ENCODE assay signal across 8 cellular contexts in the genomic region with DNA sequence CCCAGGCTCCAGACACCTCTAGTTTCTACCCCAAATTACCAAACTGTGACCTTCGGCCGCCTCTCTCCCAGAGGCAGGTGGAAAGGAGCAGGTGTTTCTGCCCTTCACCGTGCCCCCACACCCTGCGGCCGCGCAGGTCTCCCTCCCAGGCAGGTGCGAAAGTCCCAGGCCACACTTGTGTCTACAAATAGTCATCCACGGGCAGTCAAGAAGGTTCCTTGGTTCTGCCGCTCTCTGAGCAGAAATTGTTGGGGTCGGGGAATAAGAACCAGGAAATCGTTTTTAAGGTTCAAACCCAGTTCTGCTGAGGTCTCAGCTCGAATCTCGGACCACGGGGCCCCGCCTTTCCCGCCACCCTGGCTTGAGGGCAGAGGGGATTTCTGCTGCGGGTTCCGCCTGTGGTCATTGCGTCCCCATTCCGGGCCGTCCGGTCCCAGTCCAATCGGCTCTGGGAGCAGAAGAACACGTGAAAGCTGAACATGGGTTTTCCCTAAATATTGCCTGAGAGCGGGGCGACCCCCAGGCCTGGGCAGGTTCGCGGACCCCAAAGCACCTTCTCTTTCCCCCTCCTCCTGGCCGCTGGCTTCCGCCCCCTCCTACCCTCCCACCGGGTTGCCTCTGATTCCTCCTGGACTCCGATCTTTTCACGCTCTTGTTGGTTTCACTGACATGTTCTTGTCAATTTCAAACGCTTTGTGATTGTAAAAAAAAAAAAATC. TPM values are rescaled to one million over a fixed set of nuclear protein-coding genes. Genes with fewer than 3 reads are reported as not detected.
DNase-seq lines count a peak whose midpoint lies in the region; ATAC-seq and TF ChIP-seq lines count a peak whose summit lies in the region.

No MANE protein-coding gene starts in this region.

- H3K4me2 ChIP-seq in DND-41 (ENCODE audit: insufficient read depth, low read length), result peak overlapping the region; percentile 95

- no peak for ATAC-seq in DND-41 (ENCODE audit: insufficient read depth, low read depth)
- no peak for ATAC-seq in activated T-cell treated with anti-CD3 and anti-CD28 coated beads, Interleukin-2, amount 50 U/mL, for 72 hours (replicated peaks in 1 of 2)
- no peak for ATAC-seq in Right ventricle myocardium superior (ENCODE audit: poor library complexity)

- no peaks in the 10 kb centered on the region for H3K9me3 ChIP-seq in DND-41 (ENCODE audit: insufficient read depth, low read length, severe bottlenecking)

- peaks cover 32% of the 10 kb centered on the region for H3K4me1 ChIP-seq in DND-41 (ENCODE audit: insufficient read depth, low read length)

- intact Hi-C loops in Right ventricle myocardium superior (cut with DNase I), result no loop called here

- no peaks in the 10 kb centered on the region for H3K9me3 Mint-ChIP-seq in activated T-cell treated with anti-CD3 and anti-CD28 coated beads, Interleukin-2, amount 50 U/mL, for 72 hours
- H3K9me3 Mint-ChIP-seq in progenitor cell of endocrine pancreas (ENCODE audit: low read depth), result no peaks in the 10 kb centered on the region

- H3K79me2 ChIP-seq in DND-41 (ENCODE audit: insufficient read depth, low read length), result no peaks in the 10 kb centered on the region

- no peak overlapping the region for H3K27ac ChIP-seq in DND-41 (ENCODE audit: low read length)

- peaks cover 20% of the 10 kb centered on the region; the same call in 1 of the 2 replicates for H4K20me1 ChIP-seq in DND-41 (ENCODE audit: insufficient read depth, low read length)

- H3K4me3 Mint-ChIP-seq in activated T-cell treated with anti-CD3 and anti-CD28 coated beads, Interleukin-2, amount 50 U/mL, for 72 hours, result peak overlapping the region; percentile 95 to 98
- H3K4me3 Mint-ChIP-seq in progenitor cell of endocrine pancreas (ENCODE audit: low read depth), result peak overlapping the region; percentile 73

- H2AFZ ChIP-seq in DND-41 (ENCODE audit: low read depth, low read length), result no peak overlapping the region

- TF ChIP-seq CTCF in DND-41 (IDR thresholded peaks at IDR 0.05; ENCODE audit: borderline replicate concordance, extremely low read depth, low read length, poor library complexity, severe bottlenecking) (no peak), progenitor cell of endocrine pancreas (IDR thresholded peaks at IDR 0.05; ENCODE audit: unreplicated experiment) (no peak)

- H3K36me3 Mint-ChIP-seq in activated T-cell treated with anti-CD3 and anti-CD28 coated beads, Interleukin-2, amount 50 U/mL, for 72 hours (ENCODE audit: insufficient read depth in 2 of 2), result peaks cover 17 to 23% of the 10 kb centered on the region in 2 donors
- H3K36me3 Mint-ChIP-seq in progenitor cell of endocrine pancreas (ENCODE audit: insufficient read depth), result peaks cover 1% of the 10 kb centered on the region

- peak overlapping the region; percentile 83; the same call in 1 of the 2 replicates for H3K9ac ChIP-seq in DND-41 (ENCODE audit: low read depth, low read length)

- H3K27ac Mint-ChIP-seq in activated T-cell treated with anti-CD3 and anti-CD28 coated beads, Interleukin-2, amount 50 U/mL, for 72 hours, result peak overlapping the region; percentile 86
- peak overlapping the region; percentile 97 for H3K27ac Mint-ChIP-seq in progenitor cell of endocrine pancreas

- H3K27me3 Mint-ChIP-seq in activated T-cell treated with anti-CD3 and anti-CD28 coated beads, Interleukin-2, amount 50 U/mL, for 72 hours (ENCODE audit: low read depth), result peaks cover 63% of the 10 kb centered on the region
- peaks cover 72% of the 10 kb centered on the region for H3K27me3 Mint-ChIP-seq in progenitor cell of endocrine pancreas

- H3K4me3 ChIP-seq in DND-41 (ENCODE audit: low read depth in 1 of 2, low read length in 2 of 2), result 0 out of 4 replicates have a peak overlapping the region, but pooled peaks of 1 of the 2 experiments have one; percentile 79

- no peaks in the 10 kb centered on the region for H3K36me3 ChIP-seq in DND-41 (ENCODE audit: insufficient read depth, low read length)

- peaks cover 49% of the 10 kb centered on the region for H3K4me1 Mint-ChIP-seq in activated T-cell treated with anti-CD3 and anti-CD28 coated beads, Interleukin-2, amount 50 U/mL, for 72 hours (ENCODE audit: low read depth)
- H3K4me1 Mint-ChIP-seq in progenitor cell of endocrine pancreas (ENCODE audit: low read depth), result peaks cover 33% of the 10 kb centered on the region

- no peak for DNase-seq in DND-41
- DNase-seq in HK-2 (ENCODE audit: unreplicated experiment), result peak; percentile 23
- DNase-seq in activated T-cell treated with anti-CD3 and anti-CD28 coated beads, Interleukin-2, amount 50 U/mL, for 72 hours, result peak; percentile 40 to 61
- DNase-seq in Right ventricle myocardium superior, result peak; percentile 45
- peak; percentile 14 for DNase-seq in progenitor cell of endocrine pancreas (ENCODE audit: low spot score, unreplicated experiment)
- DNase-seq in midbrain (lab: John Stamatoyannopoulos, UW), result no peak
- no peak for DNase-seq in EL
- DNase-seq in H4 (ENCODE audit: low spot score), result no peak

- H3K27me3 ChIP-seq in DND-41 (ENCODE audit: insufficient read depth, low read length, poor library complexity), result peaks cover 67% of the 10 kb centered on the region

RNA-seq across cellular contexts. Expression of a gene that starts 1.2 kb away (rescaled TPM):
- total RNA-seq in activated T-cell treated with anti-CD3 and anti-CD28 coated beads, Interleukin-2, amount 50 U/mL, for 72 hours, result 100 to 1,000 TPM in 1 of 2 donors, 10 to 100 TPM in 1; 96.3 to 107 TPM
- 15.4 TPM for total RNA-seq in Right ventricle myocardium superior
- total RNA-seq in progenitor cell of endocrine pancreas, result 14.6 and 18.2 TPM in 2 replicates
- 9.1 and 13.3 TPM in 2 replicates for total RNA-seq in H4 (2014; rRNA removed; shearing (Covaris generic))

Comparison
In these comparisons a context has a peak if more than half of its experiments do, and no peak if none do; other contexts are left out.
1. DNase-seq: peak in HK-2 (single experiment), activated T-cell treated with anti-CD3 and anti-CD28 coated beads, Interleukin-2, amount 50 U/mL, for 72 hours (2 of 2), Right ventricle myocardium superior (single experiment) and progenitor cell of endocrine pancreas (single experiment); none in DND-41 (single experiment), midbrain (single experiment), EL (single experiment) and H4 (single experiment).